In the genomic region with DNA sequence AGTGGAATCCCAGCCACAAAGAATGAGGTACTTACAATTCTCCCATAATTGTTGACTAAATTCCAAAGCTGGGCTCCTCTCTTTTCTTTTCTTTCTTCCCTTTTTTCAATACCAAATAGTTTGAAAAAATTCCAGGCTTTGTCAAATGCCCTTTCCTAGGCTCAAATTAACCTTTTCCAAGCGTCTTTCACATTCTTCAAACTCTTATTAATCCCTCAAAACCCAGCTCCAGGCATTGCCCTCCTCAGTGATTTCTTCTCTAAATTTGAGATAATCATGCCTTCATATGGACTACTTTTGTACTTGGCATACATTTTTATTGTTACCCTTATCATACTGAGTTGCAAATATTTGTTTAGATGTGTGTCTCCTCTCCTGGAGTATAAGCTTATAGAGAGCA, we compare ENCODE assay signal across 8 cellular contexts.
"Had no signal": no experiment of that assay in that cellular context is flagged by ENCODE, and none has a peak within 500 bp of the region (broad histone marks: within the 10 kb centered on the region; RNA-seq: fewer than 3 reads in every experiment).

No MANE protein-coding gene starts in this region.

- H3K36me3 ChIP-seq: HAP-1 had no signal

- ATAC-seq: GM23338, HCT116, HepG2 had no signal

- H3K27me3 Mint-ChIP-seq: IgD-negative memory B cell had no signal

- H3K9me3 Mint-ChIP-seq: GM23338, HFFc6, IgD-negative memory B cell had no signal

- H3K36me3 Mint-ChIP-seq: IgD-negative memory B cell had no signal

- DNase-seq: H7, HFFc6 had no signal

- H3K4me2 ChIP-seq: GM23338 had no signal

- H3K4me3 ChIP-seq: GM23338, HAP-1 had no signal

- H2AFZ ChIP-seq: GM23338 had no signal

- H3K4me3 Mint-ChIP-seq: GM23338, HFFc6, IgD-negative memory B cell had no signal

- H3K27ac ChIP-seq: HL-60 had no signal

- H3K27ac Mint-ChIP-seq: GM23338, HFFc6, IgD-negative memory B cell had no signal
